9 cellular contexts compared by ENCODE assay signal in the genomic region with DNA sequence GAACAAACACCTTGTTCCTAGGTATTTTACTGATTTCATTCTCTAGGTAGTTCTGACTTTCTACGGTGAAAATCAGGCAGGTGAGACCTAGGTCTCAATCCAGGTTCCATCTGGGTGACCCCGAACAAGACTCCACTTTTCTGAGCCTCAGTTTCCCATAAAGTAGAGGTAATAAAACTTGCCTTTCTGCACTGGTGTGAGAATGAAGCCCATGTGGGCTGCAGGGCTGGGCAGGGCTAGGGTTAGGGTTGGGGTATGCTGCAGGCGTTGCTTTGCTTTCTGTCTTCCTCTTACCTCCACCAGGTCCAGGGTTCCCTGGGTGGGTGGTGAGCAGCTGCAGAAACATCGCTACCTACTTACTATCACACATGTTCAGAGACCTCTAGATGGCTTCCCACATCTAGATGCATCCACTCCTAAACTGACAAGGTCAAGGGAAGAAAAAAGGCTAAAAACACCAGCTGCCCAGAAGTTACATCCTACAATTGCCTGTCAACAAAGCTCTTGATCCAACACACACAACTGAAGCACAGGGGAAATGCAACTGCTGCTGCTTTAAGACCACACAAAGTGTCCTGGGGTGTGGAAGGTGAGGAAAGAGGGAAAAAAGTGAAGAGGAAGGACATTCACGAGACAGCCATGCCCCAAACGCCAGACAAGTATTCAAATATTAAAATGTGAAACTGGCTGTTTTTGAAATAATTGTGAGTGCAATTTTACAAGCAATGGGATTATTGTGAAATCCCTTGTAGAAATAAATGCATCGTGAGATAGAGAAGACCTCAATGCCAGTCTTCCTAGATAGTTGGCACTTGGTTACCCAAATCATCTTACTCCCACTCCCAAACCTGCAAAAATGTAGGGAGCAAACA. TPM values are rescaled to one million over a fixed set of nuclear protein-coding genes. Genes with fewer than 3 reads are reported as not detected.
A peak's percentile ranks its signal among the peaks of the same experiment; 100 is the strongest.
DNase-seq lines count a peak whose midpoint lies in the region; ATAC-seq and TF ChIP-seq lines count a peak whose summit lies in the region.
"Had no signal": no experiment of that assay in that cellular context is flagged by ENCODE, and none has a peak within 500 bp of the region (broad histone marks: within the 10 kb centered on the region; RNA-seq: fewer than 3 reads in every experiment).

No MANE protein-coding gene starts in this region.

- peak overlapping the region; percentile 94 to 98 (median 98) for H3K27ac Mint-ChIP-seq in CD4-positive, CD25-positive, alpha-beta regulatory T cell

- peaks cover 40 to 97% (median 75%) of the 10 kb centered on the region in 4 donors for H3K4me1 Mint-ChIP-seq in CD4-positive, CD25-positive, alpha-beta regulatory T cell

- POLR2A ChIA-PET in GM10248 (lab: Yijun Ruan, JAX), result interaction anchor here (1.5 kb wide), 1 partner anchor 14 kb away, joined by 4 read pairs; no protein-coding TSS in a partner anchor

- peaks cover 29% of the 10 kb centered on the region for H3K79me2 ChIP-seq in parathyroid adenoma

- no peaks in the 10 kb centered on the region for H3K27me3 ChIP-seq in CD4-positive, CD25-positive, alpha-beta regulatory T cell (ENCODE audit: control insufficient read depth, insufficient read depth, low read length)
- H3K27me3 ChIP-seq in dorsolateral prefrontal cortex (no peaks in the 10 kb centered on the region), parathyroid adenoma (ENCODE audit: control insufficient read depth, insufficient read depth, low read length) (no peaks in the 10 kb centered on the region), H7 (ENCODE audit: control insufficient read depth, insufficient read depth, low read length) (no peaks in the 10 kb centered on the region)

- H3K9ac ChIP-seq in parathyroid adenoma, result no peak overlapping the region

- H2AFZ ChIP-seq in parathyroid adenoma, result no peak overlapping the region

- peak overlapping the region; percentile 86 for H3K27ac ChIP-seq in CD4-positive, CD25-positive, alpha-beta regulatory T cell (ENCODE audit: insufficient read depth, low read length, poor library complexity, severe bottlenecking)
- H3K27ac ChIP-seq in dorsolateral prefrontal cortex (peak overlapping the region in 40 of 59 donors; percentile 0 to 79 (median 53)), parathyroid adenoma (peak overlapping the region; percentile 94)
- H3K27ac ChIP-seq: RWPE1 had no signal

- H3K4me2 ChIP-seq in parathyroid adenoma (ENCODE audit: low read length), result peak overlapping the region; percentile 54

- peaks cover 0 to 3% (median 0%) of the 10 kb centered on the region in 7 donors for H3K9me3 Mint-ChIP-seq in CD4-positive, CD25-positive, alpha-beta regulatory T cell

- H3K27me3 Mint-ChIP-seq in CD4-positive, CD25-positive, alpha-beta regulatory T cell, result peaks cover 4% of the 10 kb centered on the region

- H3K36me3 Mint-ChIP-seq in CD4-positive, CD25-positive, alpha-beta regulatory T cell, result peaks cover 36% of the 10 kb centered on the region

- DNase-seq in CD4-positive, CD25-positive, alpha-beta regulatory T cell, result no peak
- peak; percentile 28 for DNase-seq in MV-4-11 (lab: John Stamatoyannopoulos, UW)
- DNase-seq in dorsolateral prefrontal cortex, result no peak
- no peak for DNase-seq in stimulated activated CD4-positive, alpha-beta T cell treated with anti-CD3 and anti-CD28 coated beads, Interleukin-4, amount 100 ng/mL, for 4 hours
- no peak for DNase-seq in GM10248 (ENCODE audit: extremely low spot score)
- DNase-seq in amniotic stem cell (lab: John Stamatoyannopoulos, UW), result no peak
- no peak for DNase-seq in H7

- CTCF ChIA-PET in GM10248 (lab: Yijun Ruan, JAX), result interaction anchor here (1.4 to 2.3 kb wide), 3 partner anchors 13 to 108 kb away, joined by 3 to 8 read pairs (median 5); no protein-coding TSS in a partner anchor

- H3K9me3 ChIP-seq in CD4-positive, CD25-positive, alpha-beta regulatory T cell (ENCODE audit: control insufficient read depth in 2 of 2, low read length in 2 of 2), result no peaks in the 10 kb centered on the region
- H3K9me3 ChIP-seq in parathyroid adenoma (ENCODE audit: control insufficient read depth, low read length), result no peaks in the 10 kb centered on the region

- ATAC-seq in CD4-positive, CD25-positive, alpha-beta regulatory T cell (ENCODE audit: low read depth in 2 of 2), result no peak

- peaks cover 36% of the 10 kb centered on the region for H3K36me3 ChIP-seq in CD4-positive, CD25-positive, alpha-beta regulatory T cell (ENCODE audit: control insufficient read depth, insufficient read depth, low read length)
- H3K36me3 ChIP-seq in parathyroid adenoma (ENCODE audit: control insufficient read depth, insufficient read depth, low read length), result no peaks in the 10 kb centered on the region
- H3K36me3 ChIP-seq in H7 (replicated peaks; ENCODE audit: control insufficient read depth, insufficient read depth, low read length), result peaks cover 2% of the 10 kb centered on the region; the same call in 1 of the 2 replicates

- H3K4me3 ChIP-seq in CD4-positive, CD25-positive, alpha-beta regulatory T cell (ENCODE audit: low read depth, low read length), result peak overlapping the region; percentile 71
- H3K4me3 ChIP-seq in dorsolateral prefrontal cortex (peak overlapping the region in 13 of 59 donors; percentile 22 to 60 (median 48)), parathyroid adenoma (ENCODE audit: low read depth, low read length) (peak overlapping the region; percentile 36), H7 (ENCODE audit: insufficient read depth, low read depth, low read length) (no peak overlapping the region)

- no peak for TF ChIP-seq CTCF in dorsolateral prefrontal cortex (IDR thresholded peaks at IDR 0.05 in 54 of 56, conservative IDR thresholded peaks at IDR 0.05 in 2 of 56; ENCODE audit: low read depth in 1 of 56, partially characterized antibody in 56 of 56)
- TF ChIP-seq CTCF in parathyroid adenoma (IDR thresholded peaks at IDR 0.05), result no peak
- no peak for TF ChIP-seq CTCF in GM10248 (IDR thresholded peaks at IDR 0.05; ENCODE audit: control extremely low read depth, extremely low read depth, low read depth, missing control alignments)

- H3K4me3 Mint-ChIP-seq in CD4-positive, CD25-positive, alpha-beta regulatory T cell, result peak overlapping the region; percentile 4 to 66 (median 46)

- intact Hi-C loops in dorsolateral prefrontal cortex (cut with DNase I), result no loop called here

- peaks cover 63% of the 10 kb centered on the region for H3K4me1 ChIP-seq in CD4-positive, CD25-positive, alpha-beta regulatory T cell (ENCODE audit: control insufficient read depth, insufficient read depth, low read length, poor library complexity, severe bottlenecking)
- peaks cover 84% of the 10 kb centered on the region for H3K4me1 ChIP-seq in parathyroid adenoma

RNA-seq across cellular contexts. Expression of a gene that starts 23.5 kb away (rescaled TPM):
- 172 TPM for total RNA-seq in CD4-positive, CD25-positive, alpha-beta regulatory T cell
- polyA plus RNA-seq in CD4-positive, CD25-positive, alpha-beta regulatory T cell, result 100 to 1,000 TPM; 134 to 145 (median 141) TPM
- over 10,000 TPM in 20 of 120 experiments, 1,000 to 10,000 TPM in 99, 100 to 1,000 TPM in 1; 632 to 18,605 (median 5,065) TPM for total RNA-seq in dorsolateral prefrontal cortex
- 4.5 and 8.6 TPM in 2 replicates for total RNA-seq in H7 (2014; rRNA removed; shearing (Covaris generic))

Comparison
In these comparisons a context has a peak if more than half of its experiments do, and no peak if none do; other contexts are left out.
1. RNA of a gene that starts 23.5 kb away (total RNA-seq): 632 to 18,605 TPM in dorsolateral prefrontal cortex and 172 TPM in CD4-positive, CD25-positive, alpha-beta regulatory T cell (single experiment); 4.5 to 8.6 TPM in H7; every median in the first group is over 10 times any median in the second.
2. Peak in every context shown above with its lines, with median percentiles within 50 percentile points of each other: H3K27ac ChIP-seq.